Comparison of ENCODE assay signal across 28 cellular contexts in the genomic region with DNA sequence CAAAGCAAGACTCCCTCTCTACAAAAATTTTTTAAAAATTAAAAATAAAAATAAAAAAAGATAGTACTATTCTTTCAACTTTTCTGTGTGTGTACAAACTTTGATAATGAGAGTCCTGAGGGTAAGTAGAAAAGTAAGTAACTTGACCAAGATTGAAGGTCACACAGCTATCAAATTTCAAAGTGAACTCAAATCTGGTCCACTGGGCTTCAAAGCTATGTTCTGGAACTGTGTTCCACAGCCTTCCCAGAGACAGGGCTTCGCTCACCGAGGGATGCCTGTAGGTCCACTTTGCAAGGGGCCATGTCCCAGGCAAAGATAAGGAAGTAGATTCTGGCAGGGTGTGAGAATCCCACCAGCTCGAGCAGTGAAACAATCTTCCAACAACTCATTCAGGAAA.
"Had no signal": no experiment of that assay in that cellular context is flagged by ENCODE, and none has a peak within 500 bp of the region (broad histone marks: within the 10 kb centered on the region; RNA-seq: fewer than 3 reads in every experiment).

No MANE protein-coding gene starts in this region.

- H3K27ac ChIP-seq: neutrophil, pancreas, psoas muscle, skin epidermis, spleen, suprapubic skin, testis, tibial artery, transverse colon, upper lobe of right lung, uterus had no signal

- H3K36me3 ChIP-seq: neutrophil, pancreas, spleen, suprapubic skin, tibial artery, transverse colon, upper lobe of right lung, uterus had no signal

- H3K4me2 ChIP-seq: smooth muscle cell had no signal

- H3K4me1 ChIP-seq: pancreas, psoas muscle, transverse colon, upper lobe of right lung had no signal

- H3K4me3 ChIP-seq: pancreas, psoas muscle, skin epidermis, smooth muscle cell, spleen, suprapubic skin, testis, tibial artery, transverse colon, upper lobe of right lung, uterus had no signal

- ATAC-seq: naive thymus-derived CD8-positive, alpha-beta T cell; natural killer cell treated with Interleukin-12 subunit alpha and Interleukin-12 subunit beta and Interleukin-15 and Interleukin-18, amount 100 ng/mL, for 72 hours; pancreas; psoas muscle; right cardiac atrium; sciatic nerve; stimulated activated memory B cell treated with anti-CD40 and anti-IgM and Interleukin-4, amounts not matched to agents 10 μg/mL and 1 μg/mL and 100 μg/mL, for 72 hours; stimulated activated naive CD8-positive, alpha-beta T cell treated with anti-CD3 and anti-CD28 coated beads, Interleukin-15, amount 100 ng/mL, for 72 hours; stimulated activated naive CD8-positive, alpha-beta T cell treated with anti-CD3 and anti-CD28 coated beads, Interleukin-15, Interleukin-2, amounts not matched to agents 100 U/mL and 50 U/mL, for 24 hours; upper lobe of right lung had no signal

- DNase-seq: naive thymus-derived CD8-positive, alpha-beta T cell; nephron progenitor cell; nucleus accumbens; pancreas; psoas muscle; right cardiac atrium; spleen; stimulated activated CD4-positive, alpha-beta T cell treated with anti-CD3 and anti-CD28 coated beads, Interleukin-12 subunit alpha, Interleukin-12 subunit beta, amount 100 ng/mL, for 4 hours; stimulated activated CD4-positive, alpha-beta T cell treated with anti-CD3 and anti-CD28 coated beads, Interleukin-1b, Interleukin-23, amount 100 ng/mL, for 48 hours; stimulated activated CD4-positive, alpha-beta T cell treated with anti-CD3 and anti-CD28 coated beads, Interleukin-4, amount 100 ng/mL, for 1 hour; stimulated activated CD4-positive, alpha-beta T cell treated with anti-CD3 and anti-CD28 coated beads, Interleukin-4, amount 100 ng/mL, for 4 hours; stimulated activated CD8-positive, alpha-beta memory T cell treated with anti-CD3 and anti-CD28 coated beads, Interleukin-4, amount 100 ng/mL, for 48 hours; stimulated activated naive CD4-positive, alpha-beta T cell; stimulated activated naive CD8-positive, alpha-beta T cell treated with anti-CD3 and anti-CD28 coated beads, Interleukin-15, amount 100 ng/mL, for 72 hours; stimulated activated naive CD8-positive, alpha-beta T cell treated with anti-CD3 and anti-CD28 coated beads, Interleukin-15, Interleukin-2, amounts not matched to agents 100 U/mL and 50 U/mL, for 24 hours; substantia nigra; testis; tibial artery; transverse colon; upper lobe of right lung; uterus had no signal

- FAIRE-seq: pancreas had no signal

- H3K9me3 ChIP-seq: neutrophil, pancreas, psoas muscle, spleen, suprapubic skin, testis, tibial artery, transverse colon, upper lobe of right lung, uterus had no signal

- H3K27me3 ChIP-seq: pancreas, testis, tibial artery, upper lobe of right lung, uterus had no signal
